In the genomic region with DNA sequence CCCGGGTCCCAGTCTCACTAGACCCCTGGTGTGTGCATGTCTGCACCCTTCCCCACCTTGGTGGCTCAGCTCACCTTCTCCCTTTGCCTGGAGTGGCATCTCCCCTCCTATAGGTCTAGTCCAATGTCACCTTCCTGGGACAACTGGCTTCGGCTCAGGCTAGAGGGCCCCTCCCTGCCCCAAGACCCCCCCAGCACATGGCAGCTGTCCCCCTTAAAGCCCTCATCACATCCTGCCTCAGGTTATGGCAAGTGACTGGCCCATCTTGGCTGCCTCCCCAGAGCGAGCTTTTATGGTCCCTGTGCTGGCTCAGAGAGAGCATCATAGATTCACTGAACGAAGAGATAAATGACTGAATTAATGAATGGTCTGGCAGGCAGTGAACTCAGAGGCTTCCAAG, we compare ENCODE assay signal across 11 cellular contexts. TPM values are rescaled to one million over a fixed set of nuclear protein-coding genes. Genes with fewer than 3 reads are reported as not detected.
"Had no signal": no experiment of that assay in that cellular context is flagged by ENCODE, and none has a peak within 500 bp of the region (broad histone marks: within the 10 kb centered on the region; RNA-seq: fewer than 3 reads in every experiment).

No MANE protein-coding gene starts in this region.

- H3K4me1 ChIP-seq: adrenal gland had no signal

- H3K27ac Mint-ChIP-seq: activated CD4-positive, alpha-beta T cell treated with anti-CD3 and anti-CD28 coated beads, Interleukin-2, amount 10 ng/mL, durations not matched to agents 7 days and 5 days; stimulated activated naive CD8-positive, alpha-beta T cell treated with anti-CD3 and anti-CD28 coated beads, Interleukin-15, Interleukin-2, amounts not matched to agents 100 ng/mL and 50 ng/mL, for 24 hours had no signal

- DNase-seq: activated CD4-positive, alpha-beta T cell treated with anti-CD3 and anti-CD28 coated beads, Interleukin-2, amount 10 ng/mL, durations not matched to agents 7 days and 5 days; activated CD8-positive, alpha-beta memory T cell treated with anti-CD3 and anti-CD28 coated beads for 24 hours; activated naive CD4-positive, alpha-beta T cell treated with Interleukin-2 at 50 U/mL for 16 hours; adrenal gland; stimulated activated CD4-positive, alpha-beta T cell treated with anti-CD3 and anti-CD28 coated beads, Interleukin-15, amount 100 ng/mL, for 24 hours; stimulated activated CD4-positive, alpha-beta T cell treated with anti-CD3 and anti-CD28 coated beads, Interleukin-4, amount 100 ng/mL, for 24 hours had no signal

- H3K4me3 Mint-ChIP-seq: activated CD4-positive, alpha-beta T cell treated with anti-CD3 and anti-CD28 coated beads, Interleukin-2, amount 10 ng/mL, durations not matched to agents 7 days and 5 days; stimulated activated naive CD8-positive, alpha-beta T cell treated with anti-CD3 and anti-CD28 coated beads, Interleukin-15, Interleukin-2, amounts not matched to agents 100 ng/mL and 50 ng/mL, for 24 hours had no signal

- H3K27me3 ChIP-seq: adrenal gland, cardiac muscle cell, neutrophil had no signal

- H3K27me3 Mint-ChIP-seq: activated CD4-positive, alpha-beta T cell treated with anti-CD3 and anti-CD28 coated beads, Interleukin-2, amount 10 ng/mL, durations not matched to agents 7 days and 5 days; stimulated activated naive CD8-positive, alpha-beta T cell treated with anti-CD3 and anti-CD28 coated beads, Interleukin-15, Interleukin-2, amounts not matched to agents 100 ng/mL and 50 ng/mL, for 24 hours had no signal

- H3K27ac ChIP-seq: adrenal gland, cardiac muscle cell had no signal

- H3K36me3 ChIP-seq: adrenal gland, cardiac muscle cell had no signal

- H3K9me3 ChIP-seq: adrenal gland, neutrophil had no signal

- H3K4me3 ChIP-seq: adrenal gland, cardiac muscle cell, lung had no signal

RNA-seq across cellular contexts. Expression of a gene that starts 18.0 kb away (rescaled TPM):
- total RNA-seq: cardiac muscle cell, skeletal muscle tissue had no signal
